ENCODE assay signal across 15 cellular contexts in the genomic region with DNA sequence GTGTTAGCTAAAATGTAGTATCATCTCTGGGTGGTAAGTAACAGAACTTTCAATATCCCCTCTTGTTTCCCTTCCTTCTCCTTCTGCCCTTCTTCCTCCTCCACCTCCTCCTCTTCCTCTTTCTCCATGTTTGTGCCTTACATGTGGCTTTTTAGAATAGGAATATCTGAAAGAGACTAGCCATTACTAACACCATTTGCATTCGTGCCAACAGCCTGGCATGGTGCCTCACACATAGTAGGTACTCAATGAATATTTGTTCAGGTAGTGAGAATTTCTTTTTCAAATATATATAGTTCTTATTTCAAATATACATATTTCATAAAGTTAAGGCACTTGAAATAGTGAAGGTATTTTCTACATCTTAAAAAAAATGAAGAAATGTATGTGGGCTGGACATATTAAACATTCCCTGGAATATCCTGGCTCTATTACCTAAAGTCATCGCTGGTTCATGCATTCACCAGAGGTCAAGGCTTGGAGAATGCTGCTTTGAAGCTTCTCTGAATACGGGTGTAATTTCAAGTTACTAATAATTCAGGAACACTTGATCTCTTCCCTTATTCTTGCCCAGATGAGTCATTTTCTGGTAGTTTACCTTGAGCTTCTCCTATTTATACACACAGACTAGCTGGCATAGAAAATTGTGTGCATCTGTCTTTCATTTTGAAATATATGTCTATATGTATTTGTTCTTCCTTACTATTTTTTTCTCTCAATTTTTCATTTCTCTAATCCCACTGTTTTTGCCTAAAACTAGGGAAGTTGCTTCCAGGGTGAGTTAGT.
DNase-seq lines count a peak whose midpoint lies in the region; ATAC-seq, FAIRE-seq and TF ChIP-seq lines count a peak whose summit lies in the region.
"Had no signal": no experiment of that assay in that cellular context is flagged by ENCODE, and none has a peak within 500 bp of the region (broad histone marks: within the 10 kb centered on the region; RNA-seq: fewer than 3 reads in every experiment).

No MANE protein-coding gene starts in this region.

- ATAC-seq in activated naive CD4-positive, alpha-beta T cell treated with anti-CD3 and anti-CD28 coated beads, Interleukin-2, amount 50 U/mL, for 72 hours: no peak
- ATAC-seq: activated CD8-positive, alpha-beta T cell treated with anti-CD3 and anti-CD28 coated beads, Interleukin-2, amount 10 ng/mL, durations not matched to agents 7 days and 5 days; stimulated activated naive CD8-positive, alpha-beta T cell treated with anti-CD3 and anti-CD28 coated beads, Interleukin-15, Interleukin-2, amounts not matched to agents 100 U/mL and 50 U/mL, for 24 hours had no signal

- H3K36me3 ChIP-seq in skeletal muscle satellite cell (ENCODE audit: insufficient read depth, low read length) (no peaks in the 10 kb centered on the region), kidney (ENCODE audit: control insufficient read depth in 1 of 2, insufficient read depth in 2 of 2, low read length in 2 of 2) (no peaks in the 10 kb centered on the region)

- TF ChIP-seq CTCF in fibroblast of villous mesenchyme (IDR thresholded peaks at IDR 0.05; ENCODE audit: insufficient read depth, low read depth, low read length): no peak
- TF ChIP-seq CTCF in kidney (IDR thresholded peaks at IDR 0.05; ENCODE audit: borderline replicate concordance, extremely low read depth, insufficient read depth): no peak

- H3K4me1 ChIP-seq in skeletal muscle satellite cell (ENCODE audit: control insufficient read depth, insufficient read depth, low read length) (peaks cover 41% of the 10 kb centered on the region), kidney (ENCODE audit: control insufficient read depth in 1 of 2, insufficient read depth in 1 of 2, low read depth in 1 of 2, low read length in 2 of 2) (no peaks in the 10 kb centered on the region)

- H3K9me3 ChIP-seq in skeletal muscle satellite cell (replicated peaks; ENCODE audit: low read length) (no peaks in the 10 kb centered on the region), kidney (ENCODE audit: control insufficient read depth in 1 of 2, low read length in 2 of 2) (no peaks in the 10 kb centered on the region)

- no peak overlapping the region for H3K27ac ChIP-seq in kidney (ENCODE audit: low read depth in 2 of 2, low read length in 2 of 2)
- H3K27ac ChIP-seq: C4-2B had no signal

- peak overlapping the region; percentile 61 for H3K4me2 ChIP-seq in skeletal muscle satellite cell (ENCODE audit: low read length)

- FAIRE-seq in kidney (lab: Jason Lieb, UNC): no peak

- H3K27me3 ChIP-seq in skeletal muscle satellite cell (ENCODE audit: control insufficient read depth, insufficient read depth, low read length): no peaks in the 10 kb centered on the region

- H3K9me3 Mint-ChIP-seq in activated naive CD4-positive, alpha-beta T cell treated with anti-CD3 and anti-CD28 coated beads, Interleukin-2, amount 50 U/mL, for 72 hours: peaks cover 0 to 11% of the 10 kb centered on the region in 2 donors
- H3K9me3 Mint-ChIP-seq: T-helper 2 cell treated with Interferon-gamma antibody and Interleukin-4, amounts not matched to agents 5 μg/mL and 100 μg/mL, for 36 hours had no signal

- H3K9ac ChIP-seq in skeletal muscle satellite cell (ENCODE audit: low read depth, low read length) (peak overlapping the region; percentile 71), kidney (ENCODE audit: low read length in 2 of 2) (no peak overlapping the region)

- H3K4me3 ChIP-seq in fibroblast of villous mesenchyme (ENCODE audit: low read depth, low read length) (no peak overlapping the region), skeletal muscle satellite cell (ENCODE audit: low read length) (no peak overlapping the region), kidney (ENCODE audit: low read length in 2 of 2) (no peak overlapping the region)

- DNase-seq in HPDE6-E6E7 (ENCODE audit: extremely low spot score): peak; percentile 33
- peak; percentile 71 for DNase-seq in amniotic epithelial cell (ENCODE audit: low read depth)
- peak; percentile 39 for DNase-seq in fibroblast of villous mesenchyme (ENCODE audit: low read depth)
- DNase-seq in stimulated activated CD4-positive, alpha-beta T cell treated with anti-CD3 and anti-CD28 coated beads, Interleukin-1b, Interleukin-23, amount 100 ng/mL, for 48 hours: no peak
- DNase-seq in kidney: no peak
- DNase-seq in effector CD8-positive, alpha-beta T cell (lab: John Stamatoyannopoulos, UW): no peak
- no peak for DNase-seq in activated naive CD4-positive, alpha-beta T cell treated with anti-CD3 and anti-CD28 coated beads, Interleukin-2, amount 50 U/mL, for 72 hours (ENCODE audit: low spot score in 2 of 2)
- DNase-seq: activated CD8-positive, alpha-beta T cell treated with anti-CD3 and anti-CD28 coated beads, Interleukin-2, amount 10 ng/mL, durations not matched to agents 7 days and 5 days; activated naive CD4-positive, alpha-beta T cell treated with anti-CD3 and anti-CD28 coated beads, Interleukin-2, amount 50 U/mL, for 16 hours; stimulated activated CD4-positive, alpha-beta T cell treated with anti-CD3 and anti-CD28 coated beads, Interleukin-4, amount 100 ng/mL, for 24 hours; stimulated activated naive CD8-positive, alpha-beta T cell treated with anti-CD3 and anti-CD28 coated beads, Interleukin-15, Interleukin-2, amounts not matched to agents 100 U/mL and 50 U/mL, for 24 hours had no signal

- H3K27ac Mint-ChIP-seq in activated naive CD4-positive, alpha-beta T cell treated with anti-CD3 and anti-CD28 coated beads, Interleukin-2, amount 50 U/mL, for 72 hours: no peak overlapping the region
- H3K27ac Mint-ChIP-seq: activated CD8-positive, alpha-beta T cell treated with anti-CD3 and anti-CD28 coated beads, Interleukin-2, amount 10 ng/mL, durations not matched to agents 7 days and 5 days; mesothelial cell of epicardium; T-helper 2 cell treated with Interferon-gamma antibody and Interleukin-4, amounts not matched to agents 5 μg/mL and 100 μg/mL, for 36 hours had no signal

- intact Hi-C loops in kidney (cut with DNase I): no loop called here

- no peaks in the 10 kb centered on the region for H3K36me3 Mint-ChIP-seq in activated naive CD4-positive, alpha-beta T cell treated with anti-CD3 and anti-CD28 coated beads, Interleukin-2, amount 50 U/mL, for 72 hours

Comparison
In these comparisons a context has a peak if more than half of its experiments do, and no peak if none do; other contexts are left out.
1. DNase-seq: peak in HPDE6-E6E7 (single experiment), amniotic epithelial cell (single experiment) and fibroblast of villous mesenchyme (single experiment); none in stimulated activated CD4-positive, alpha-beta T cell treated with anti-CD3 and anti-CD28 coated beads, Interleukin-1b, Interleukin-23, amount 100 ng/mL, for 48 hours (single experiment), kidney (single experiment), effector CD8-positive, alpha-beta T cell (single experiment) and activated naive CD4-positive, alpha-beta T cell treated with anti-CD3 and anti-CD28 coated beads, Interleukin-2, amount 50 U/mL, for 72 hours (0 of 2).